ENCODE assay signal across 8 cellular contexts in genomic region chr2:136118819-136119716, GRCh38. TPM values are rescaled to one million over a fixed set of nuclear protein-coding genes. Genes with fewer than 3 reads are reported as not detected.
DNase-seq lines count a peak whose midpoint lies in the region; ATAC-seq and TF ChIP-seq lines count a peak whose summit lies in the region.

No MANE protein-coding gene starts in this region.

- H3K4me1 ChIP-seq in NT2/D1 (ENCODE audit: insufficient read depth, insufficient read length): no peaks in the 10 kb centered on the region
- no peaks in the 10 kb centered on the region for H3K4me1 ChIP-seq in aorta (ENCODE audit: control insufficient read depth in 1 of 2, insufficient read depth in 2 of 2, low read length in 2 of 2)

- peak; percentile 58 for ATAC-seq in aorta (ENCODE audit: low FRiP score)
- no peak for ATAC-seq in GM19467 (IDR thresholded peaks at IDR 0.05; ENCODE audit: unreplicated experiment)

- H3K4me3 ChIP-seq in NT2/D1 (ENCODE audit: insufficient read length, low read depth) (peak overlapping the region; percentile 58), retinal pigment epithelial cell (ENCODE audit: low read length) (peak overlapping the region; percentile 57), aorta (ENCODE audit: low read length in 2 of 2) (peak overlapping the region; percentile 36 to 58)

- intact Hi-C loops in cardiac septum (cut with DNase I) (loop anchor here (5.0 to 10.0 kb wide), 2 partner anchors 204 to 258 kb away; no protein-coding TSS in a partner anchor), aorta (cut with DNase I) (no loop called here)

- H3K9me3 ChIP-seq in NT2/D1 (ENCODE audit: insufficient read depth, low read length) (no peaks in the 10 kb centered on the region), aorta (ENCODE audit: control insufficient read depth, low read length) (peaks cover 1% of the 10 kb centered on the region)

- DNase-seq in DMS 273 (lab: John Stamatoyannopoulos, UW; ENCODE audit: unreplicated experiment): peak; percentile 77
- DNase-seq in DMS 273 treated with DMSO at 0.1 percent for 48 hours (lab: John Stamatoyannopoulos, UW): no peak
- no peak for DNase-seq in NT2/D1 (ENCODE audit: low read depth, low spot score)
- peak; percentile 74 to 86 for DNase-seq in activated T-helper 1 cell treated with anti-CD3 and anti-CD28 coated beads, Interleukin-2, amount 50 U/mL, for 16 hours (ENCODE audit: low read depth in 1 of 2, low spot score in 1 of 2)
- DNase-seq in cardiac septum (ENCODE audit: low spot score): peak; percentile 91
- DNase-seq in retinal pigment epithelial cell (ENCODE audit: low read depth): no peak
- peak; percentile 87 for DNase-seq in aorta

- WGBS in aorta, 2 donors: 1 to 2% methylated on average over 52 of the region's 52 CpGs

- H3K27me3 ChIP-seq in NT2/D1 (ENCODE audit: insufficient read depth, insufficient read length): peaks cover 59% of the 10 kb centered on the region
- H3K27me3 ChIP-seq in aorta (ENCODE audit: control insufficient read depth in 1 of 2, insufficient read depth in 2 of 2, low read length in 1 of 2): no peaks in the 10 kb centered on the region

- no peak overlapping the region for H3K27ac ChIP-seq in aorta (ENCODE audit: low read depth in 1 of 2, low read length in 2 of 2)

- TF ChIP-seq CTCF in retinal pigment epithelial cell (conservative IDR thresholded peaks at IDR 0.05; ENCODE audit: low read depth, low read length): no peak

- peak overlapping the region; percentile 52 for H3K9ac ChIP-seq in NT2/D1 (ENCODE audit: insufficient read length, low read depth)

- H3K36me3 ChIP-seq in NT2/D1 (ENCODE audit: insufficient read depth, insufficient read length, low read length): peaks cover 14% of the 10 kb centered on the region
- H3K36me3 ChIP-seq in aorta (ENCODE audit: control insufficient read depth in 1 of 2, insufficient read depth in 2 of 2, low read length in 1 of 2): no peaks in the 10 kb centered on the region

RNA-seq across cellular contexts. Expression of gene CXCR4, which starts 1.1 kb away (rescaled TPM):
- total RNA-seq in cardiac septum: 4.4 TPM
- 10 to 100 TPM; 18.1 to 23.7 TPM for total RNA-seq in aorta
- 1 to 10 TPM in 1 of 2 donors, under 1 TPM in 1; 0.97 to 9.8 TPM for polyA plus RNA-seq in aorta

Comparison
In these comparisons a context has a peak if more than half of its experiments do, and no peak if none do; other contexts are left out.
1. DNase-seq: peak in DMS 273 (single experiment), activated T-helper 1 cell treated with anti-CD3 and anti-CD28 coated beads, Interleukin-2, amount 50 U/mL, for 16 hours (2 of 2), cardiac septum (single experiment) and aorta (2 of 2); none in DMS 273 treated with DMSO at 0.1 percent for 48 hours (single experiment), NT2/D1 (single experiment) and retinal pigment epithelial cell (single experiment).
2. Peak in every context shown above with its lines, with median percentiles within 50 percentile points of each other: H3K4me3 ChIP-seq.